Comparison of ENCODE assay signal across 1 cellular context in the genomic region with DNA sequence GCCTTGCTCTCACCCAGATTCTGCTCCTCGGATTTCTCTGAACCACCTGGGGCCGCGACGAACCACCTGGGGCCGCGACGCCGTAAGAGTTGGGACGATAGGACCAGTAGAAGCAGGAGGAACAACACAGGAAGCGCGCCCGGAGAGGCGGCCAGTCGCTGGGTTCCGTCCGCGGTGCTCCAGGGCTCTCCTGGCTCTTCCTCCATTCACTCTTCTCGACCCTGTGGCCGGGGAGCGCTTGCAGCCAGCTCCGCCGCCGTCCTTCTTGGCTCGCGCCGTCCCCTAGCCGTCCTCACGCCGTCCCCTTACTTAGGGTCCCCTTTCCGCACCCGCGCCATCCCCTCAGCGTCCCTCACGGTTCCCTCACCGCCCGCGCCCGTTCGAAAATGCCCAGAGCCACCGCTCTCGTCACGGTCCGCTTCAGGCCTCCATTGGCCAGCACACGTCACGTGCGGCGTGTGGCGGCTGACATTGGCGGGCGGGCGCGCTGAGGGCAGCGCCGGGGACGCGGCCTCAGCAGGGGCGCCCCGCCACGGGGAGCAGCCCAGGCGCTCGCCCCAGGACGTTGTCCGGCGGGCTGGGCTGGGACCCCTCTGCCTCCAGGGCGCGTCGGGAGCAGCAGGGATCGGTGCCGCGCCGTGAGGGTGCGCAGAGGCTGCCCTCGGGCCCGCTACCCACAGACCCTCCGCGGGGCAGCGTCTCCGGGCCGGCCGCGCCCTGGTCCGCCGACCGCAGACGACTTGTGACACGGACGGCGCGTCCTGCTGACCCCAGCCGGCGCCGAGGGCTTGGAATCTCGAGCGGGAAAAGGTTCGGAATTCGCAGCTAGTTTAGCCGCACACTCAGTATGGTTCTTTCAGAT.
TF ChIP-seq lines count a peak whose summit lies in the region.

No MANE protein-coding gene starts in this region.

TF ChIP-seq in K562, 482 proteins besides CTCF, POLR2A, EP300 and RAD21 (continued from another document and continues in another):
- TF ChIP-seq, protein P1, sequence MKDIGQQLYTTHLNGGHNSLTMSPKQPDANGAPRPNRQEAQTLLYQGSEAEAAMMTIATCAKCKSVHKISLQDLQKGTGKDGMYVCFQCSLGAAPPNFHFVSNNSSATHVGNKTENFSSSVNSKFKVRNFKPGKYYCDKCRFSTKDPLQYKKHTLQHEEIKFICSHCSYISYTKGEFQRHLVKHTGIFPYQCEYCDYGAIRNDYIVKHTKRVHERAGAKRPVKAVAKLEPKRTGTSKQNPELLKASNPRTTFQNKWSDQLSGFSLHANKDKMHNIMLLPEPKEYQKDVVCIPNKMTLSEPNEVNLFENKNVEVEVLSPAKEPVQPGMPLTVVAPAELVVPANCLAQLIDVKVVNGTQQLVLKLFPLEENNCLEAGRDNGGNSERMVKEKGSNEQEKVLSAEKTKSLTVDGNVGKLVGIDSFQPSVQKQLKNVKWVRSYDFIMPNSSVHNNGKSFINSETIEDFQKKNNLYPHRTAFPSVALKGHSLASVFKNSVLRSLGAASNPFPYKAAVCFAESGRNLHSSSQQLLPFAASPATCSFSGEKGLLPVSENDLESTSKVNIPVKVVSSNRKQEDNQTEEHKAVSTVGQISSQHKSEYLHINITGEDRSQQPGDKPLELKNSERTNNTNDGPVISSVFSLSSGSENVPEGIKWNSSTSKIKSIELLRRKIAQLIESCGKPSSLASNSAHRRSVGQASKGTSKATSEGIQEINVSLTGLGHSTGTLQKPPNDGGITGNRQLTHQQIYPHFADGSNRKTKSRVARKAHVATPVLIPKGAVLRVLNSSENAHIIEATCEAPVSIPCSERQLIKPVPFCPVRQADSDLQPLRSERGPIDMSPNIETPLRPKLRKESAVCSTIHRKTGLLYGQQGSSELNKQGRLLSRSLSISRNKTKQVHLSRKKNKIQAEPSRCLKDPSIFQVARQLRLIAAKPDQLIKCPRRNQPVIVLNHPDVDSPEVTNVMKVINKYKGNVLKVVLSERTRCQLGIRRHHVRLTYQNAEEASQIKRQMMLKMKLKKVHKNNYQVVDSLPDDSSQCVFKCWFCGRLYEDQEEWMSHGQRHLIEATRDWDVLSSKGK (CRISPR knock-in tag; IDR thresholded peaks at IDR 0.05): no peak
- no peak for TF ChIP-seq RBM17 (IDR thresholded peaks at IDR 0.05; ENCODE audit: borderline replicate concordance, low read depth, low read length)
- TF ChIP-seq MIER1 (IDR thresholded peaks at IDR 0.05; ENCODE audit: low read depth): no peak
- no peak for TF ChIP-seq ZNF644 (tag; IDR thresholded peaks at IDR 0.05; ENCODE audit: low read depth)
- TF ChIP-seq, protein P2, sequence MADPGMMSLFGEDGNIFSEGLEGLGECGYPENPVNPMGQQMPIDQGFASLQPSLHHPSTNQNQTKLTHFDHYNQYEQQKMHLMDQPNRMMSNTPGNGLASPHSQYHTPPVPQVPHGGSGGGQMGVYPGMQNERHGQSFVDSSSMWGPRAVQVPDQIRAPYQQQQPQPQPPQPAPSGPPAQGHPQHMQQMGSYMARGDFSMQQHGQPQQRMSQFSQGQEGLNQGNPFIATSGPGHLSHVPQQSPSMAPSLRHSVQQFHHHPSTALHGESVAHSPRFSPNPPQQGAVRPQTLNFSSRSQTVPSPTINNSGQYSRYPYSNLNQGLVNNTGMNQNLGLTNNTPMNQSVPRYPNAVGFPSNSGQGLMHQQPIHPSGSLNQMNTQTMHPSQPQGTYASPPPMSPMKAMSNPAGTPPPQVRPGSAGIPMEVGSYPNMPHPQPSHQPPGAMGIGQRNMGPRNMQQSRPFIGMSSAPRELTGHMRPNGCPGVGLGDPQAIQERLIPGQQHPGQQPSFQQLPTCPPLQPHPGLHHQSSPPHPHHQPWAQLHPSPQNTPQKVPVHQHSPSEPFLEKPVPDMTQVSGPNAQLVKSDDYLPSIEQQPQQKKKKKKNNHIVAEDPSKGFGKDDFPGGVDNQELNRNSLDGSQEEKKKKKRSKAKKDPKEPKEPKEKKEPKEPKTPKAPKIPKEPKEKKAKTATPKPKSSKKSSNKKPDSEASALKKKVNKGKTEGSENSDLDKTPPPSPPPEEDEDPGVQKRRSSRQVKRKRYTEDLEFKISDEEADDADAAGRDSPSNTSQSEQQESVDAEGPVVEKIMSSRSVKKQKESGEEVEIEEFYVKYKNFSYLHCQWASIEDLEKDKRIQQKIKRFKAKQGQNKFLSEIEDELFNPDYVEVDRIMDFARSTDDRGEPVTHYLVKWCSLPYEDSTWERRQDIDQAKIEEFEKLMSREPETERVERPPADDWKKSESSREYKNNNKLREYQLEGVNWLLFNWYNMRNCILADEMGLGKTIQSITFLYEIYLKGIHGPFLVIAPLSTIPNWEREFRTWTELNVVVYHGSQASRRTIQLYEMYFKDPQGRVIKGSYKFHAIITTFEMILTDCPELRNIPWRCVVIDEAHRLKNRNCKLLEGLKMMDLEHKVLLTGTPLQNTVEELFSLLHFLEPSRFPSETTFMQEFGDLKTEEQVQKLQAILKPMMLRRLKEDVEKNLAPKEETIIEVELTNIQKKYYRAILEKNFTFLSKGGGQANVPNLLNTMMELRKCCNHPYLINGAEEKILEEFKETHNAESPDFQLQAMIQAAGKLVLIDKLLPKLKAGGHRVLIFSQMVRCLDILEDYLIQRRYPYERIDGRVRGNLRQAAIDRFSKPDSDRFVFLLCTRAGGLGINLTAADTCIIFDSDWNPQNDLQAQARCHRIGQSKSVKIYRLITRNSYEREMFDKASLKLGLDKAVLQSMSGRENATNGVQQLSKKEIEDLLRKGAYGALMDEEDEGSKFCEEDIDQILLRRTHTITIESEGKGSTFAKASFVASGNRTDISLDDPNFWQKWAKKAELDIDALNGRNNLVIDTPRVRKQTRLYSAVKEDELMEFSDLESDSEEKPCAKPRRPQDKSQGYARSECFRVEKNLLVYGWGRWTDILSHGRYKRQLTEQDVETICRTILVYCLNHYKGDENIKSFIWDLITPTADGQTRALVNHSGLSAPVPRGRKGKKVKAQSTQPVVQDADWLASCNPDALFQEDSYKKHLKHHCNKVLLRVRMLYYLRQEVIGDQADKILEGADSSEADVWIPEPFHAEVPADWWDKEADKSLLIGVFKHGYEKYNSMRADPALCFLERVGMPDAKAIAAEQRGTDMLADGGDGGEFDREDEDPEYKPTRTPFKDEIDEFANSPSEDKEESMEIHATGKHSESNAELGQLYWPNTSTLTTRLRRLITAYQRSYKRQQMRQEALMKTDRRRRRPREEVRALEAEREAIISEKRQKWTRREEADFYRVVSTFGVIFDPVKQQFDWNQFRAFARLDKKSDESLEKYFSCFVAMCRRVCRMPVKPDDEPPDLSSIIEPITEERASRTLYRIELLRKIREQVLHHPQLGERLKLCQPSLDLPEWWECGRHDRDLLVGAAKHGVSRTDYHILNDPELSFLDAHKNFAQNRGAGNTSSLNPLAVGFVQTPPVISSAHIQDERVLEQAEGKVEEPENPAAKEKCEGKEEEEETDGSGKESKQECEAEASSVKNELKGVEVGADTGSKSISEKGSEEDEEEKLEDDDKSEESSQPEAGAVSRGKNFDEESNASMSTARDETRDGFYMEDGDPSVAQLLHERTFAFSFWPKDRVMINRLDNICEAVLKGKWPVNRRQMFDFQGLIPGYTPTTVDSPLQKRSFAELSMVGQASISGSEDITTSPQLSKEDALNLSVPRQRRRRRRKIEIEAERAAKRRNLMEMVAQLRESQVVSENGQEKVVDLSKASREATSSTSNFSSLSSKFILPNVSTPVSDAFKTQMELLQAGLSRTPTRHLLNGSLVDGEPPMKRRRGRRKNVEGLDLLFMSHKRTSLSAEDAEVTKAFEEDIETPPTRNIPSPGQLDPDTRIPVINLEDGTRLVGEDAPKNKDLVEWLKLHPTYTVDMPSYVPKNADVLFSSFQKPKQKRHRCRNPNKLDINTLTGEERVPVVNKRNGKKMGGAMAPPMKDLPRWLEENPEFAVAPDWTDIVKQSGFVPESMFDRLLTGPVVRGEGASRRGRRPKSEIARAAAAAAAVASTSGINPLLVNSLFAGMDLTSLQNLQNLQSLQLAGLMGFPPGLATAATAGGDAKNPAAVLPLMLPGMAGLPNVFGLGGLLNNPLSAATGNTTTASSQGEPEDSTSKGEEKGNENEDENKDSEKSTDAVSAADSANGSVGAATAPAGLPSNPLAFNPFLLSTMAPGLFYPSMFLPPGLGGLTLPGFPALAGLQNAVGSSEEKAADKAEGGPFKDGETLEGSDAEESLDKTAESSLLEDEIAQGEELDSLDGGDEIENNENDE (IDR thresholded peaks at IDR 0.05; ENCODE audit: low read depth, low read length): no peak
- TF ChIP-seq, protein P3, sequence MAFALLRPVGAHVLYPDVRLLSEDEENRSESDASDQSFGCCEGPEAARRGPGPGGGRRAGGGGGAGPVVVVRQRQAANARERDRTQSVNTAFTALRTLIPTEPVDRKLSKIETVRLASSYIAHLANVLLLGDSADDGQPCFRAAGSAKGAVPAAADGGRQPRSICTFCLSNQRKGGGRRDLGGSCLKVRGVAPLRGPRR (CRISPR knock-in tag; IDR thresholded peaks at IDR 0.05): no peak
- TF ChIP-seq SMC3 (conservative IDR thresholded peaks at IDR 0.05; ENCODE audit: insufficient read depth, low read depth, low read length): no peak
- TF ChIP-seq, protein P4, sequence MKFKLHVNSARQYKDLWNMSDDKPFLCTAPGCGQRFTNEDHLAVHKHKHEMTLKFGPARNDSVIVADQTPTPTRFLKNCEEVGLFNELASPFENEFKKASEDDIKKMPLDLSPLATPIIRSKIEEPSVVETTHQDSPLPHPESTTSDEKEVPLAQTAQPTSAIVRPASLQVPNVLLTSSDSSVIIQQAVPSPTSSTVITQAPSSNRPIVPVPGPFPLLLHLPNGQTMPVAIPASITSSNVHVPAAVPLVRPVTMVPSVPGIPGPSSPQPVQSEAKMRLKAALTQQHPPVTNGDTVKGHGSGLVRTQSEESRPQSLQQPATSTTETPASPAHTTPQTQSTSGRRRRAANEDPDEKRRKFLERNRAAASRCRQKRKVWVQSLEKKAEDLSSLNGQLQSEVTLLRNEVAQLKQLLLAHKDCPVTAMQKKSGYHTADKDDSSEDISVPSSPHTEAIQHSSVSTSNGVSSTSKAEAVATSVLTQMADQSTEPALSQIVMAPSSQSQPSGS (CRISPR knock-in tag; IDR thresholded peaks at IDR 0.05): no peak
- no peak for TF ChIP-seq FOXA1 (IDR thresholded peaks at IDR 0.05; ENCODE audit: borderline replicate concordance)
- TF ChIP-seq XRCC3 (IDR thresholded peaks at IDR 0.05): no peak
- TF ChIP-seq ZNF24 (IDR thresholded peaks at IDR 0.05): no peak
- TF ChIP-seq PYGO2 (tag; IDR thresholded peaks at IDR 0.05): no peak
- TF ChIP-seq HEY1 (CRISPR knock-in tag; IDR thresholded peaks at IDR 0.05; ENCODE audit: borderline replicate concordance): no peak
- TF ChIP-seq, protein P5, sequence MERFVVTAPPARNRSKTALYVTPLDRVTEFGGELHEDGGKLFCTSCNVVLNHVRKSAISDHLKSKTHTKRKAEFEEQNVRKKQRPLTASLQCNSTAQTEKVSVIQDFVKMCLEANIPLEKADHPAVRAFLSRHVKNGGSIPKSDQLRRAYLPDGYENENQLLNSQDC (CRISPR knock-in tag; IDR thresholded peaks at IDR 0.05): no peak
- TF ChIP-seq ZNF197 (CRISPR knock-in tag; IDR thresholded peaks at IDR 0.05; ENCODE audit: low read depth): no peak
- no peak for TF ChIP-seq ZNF707 (CRISPR knock-in tag; conservative IDR thresholded peaks at IDR 0.05)
- TF ChIP-seq HNRNPUL1 (IDR thresholded peaks at IDR 0.05; ENCODE audit: low read length): no peak
- peak; percentile 46; the same call in 1 of the 2 replicates for TF ChIP-seq ZNF584 (CRISPR knock-in tag; IDR thresholded peaks at IDR 0.05; ENCODE audit: low read depth)
- 0 out of 2 replicates have a peak, but pooled peaks have one; percentile 34 for TF ChIP-seq ERF (CRISPR knock-in tag; IDR thresholded peaks at IDR 0.05)
- TF ChIP-seq, protein P6, sequence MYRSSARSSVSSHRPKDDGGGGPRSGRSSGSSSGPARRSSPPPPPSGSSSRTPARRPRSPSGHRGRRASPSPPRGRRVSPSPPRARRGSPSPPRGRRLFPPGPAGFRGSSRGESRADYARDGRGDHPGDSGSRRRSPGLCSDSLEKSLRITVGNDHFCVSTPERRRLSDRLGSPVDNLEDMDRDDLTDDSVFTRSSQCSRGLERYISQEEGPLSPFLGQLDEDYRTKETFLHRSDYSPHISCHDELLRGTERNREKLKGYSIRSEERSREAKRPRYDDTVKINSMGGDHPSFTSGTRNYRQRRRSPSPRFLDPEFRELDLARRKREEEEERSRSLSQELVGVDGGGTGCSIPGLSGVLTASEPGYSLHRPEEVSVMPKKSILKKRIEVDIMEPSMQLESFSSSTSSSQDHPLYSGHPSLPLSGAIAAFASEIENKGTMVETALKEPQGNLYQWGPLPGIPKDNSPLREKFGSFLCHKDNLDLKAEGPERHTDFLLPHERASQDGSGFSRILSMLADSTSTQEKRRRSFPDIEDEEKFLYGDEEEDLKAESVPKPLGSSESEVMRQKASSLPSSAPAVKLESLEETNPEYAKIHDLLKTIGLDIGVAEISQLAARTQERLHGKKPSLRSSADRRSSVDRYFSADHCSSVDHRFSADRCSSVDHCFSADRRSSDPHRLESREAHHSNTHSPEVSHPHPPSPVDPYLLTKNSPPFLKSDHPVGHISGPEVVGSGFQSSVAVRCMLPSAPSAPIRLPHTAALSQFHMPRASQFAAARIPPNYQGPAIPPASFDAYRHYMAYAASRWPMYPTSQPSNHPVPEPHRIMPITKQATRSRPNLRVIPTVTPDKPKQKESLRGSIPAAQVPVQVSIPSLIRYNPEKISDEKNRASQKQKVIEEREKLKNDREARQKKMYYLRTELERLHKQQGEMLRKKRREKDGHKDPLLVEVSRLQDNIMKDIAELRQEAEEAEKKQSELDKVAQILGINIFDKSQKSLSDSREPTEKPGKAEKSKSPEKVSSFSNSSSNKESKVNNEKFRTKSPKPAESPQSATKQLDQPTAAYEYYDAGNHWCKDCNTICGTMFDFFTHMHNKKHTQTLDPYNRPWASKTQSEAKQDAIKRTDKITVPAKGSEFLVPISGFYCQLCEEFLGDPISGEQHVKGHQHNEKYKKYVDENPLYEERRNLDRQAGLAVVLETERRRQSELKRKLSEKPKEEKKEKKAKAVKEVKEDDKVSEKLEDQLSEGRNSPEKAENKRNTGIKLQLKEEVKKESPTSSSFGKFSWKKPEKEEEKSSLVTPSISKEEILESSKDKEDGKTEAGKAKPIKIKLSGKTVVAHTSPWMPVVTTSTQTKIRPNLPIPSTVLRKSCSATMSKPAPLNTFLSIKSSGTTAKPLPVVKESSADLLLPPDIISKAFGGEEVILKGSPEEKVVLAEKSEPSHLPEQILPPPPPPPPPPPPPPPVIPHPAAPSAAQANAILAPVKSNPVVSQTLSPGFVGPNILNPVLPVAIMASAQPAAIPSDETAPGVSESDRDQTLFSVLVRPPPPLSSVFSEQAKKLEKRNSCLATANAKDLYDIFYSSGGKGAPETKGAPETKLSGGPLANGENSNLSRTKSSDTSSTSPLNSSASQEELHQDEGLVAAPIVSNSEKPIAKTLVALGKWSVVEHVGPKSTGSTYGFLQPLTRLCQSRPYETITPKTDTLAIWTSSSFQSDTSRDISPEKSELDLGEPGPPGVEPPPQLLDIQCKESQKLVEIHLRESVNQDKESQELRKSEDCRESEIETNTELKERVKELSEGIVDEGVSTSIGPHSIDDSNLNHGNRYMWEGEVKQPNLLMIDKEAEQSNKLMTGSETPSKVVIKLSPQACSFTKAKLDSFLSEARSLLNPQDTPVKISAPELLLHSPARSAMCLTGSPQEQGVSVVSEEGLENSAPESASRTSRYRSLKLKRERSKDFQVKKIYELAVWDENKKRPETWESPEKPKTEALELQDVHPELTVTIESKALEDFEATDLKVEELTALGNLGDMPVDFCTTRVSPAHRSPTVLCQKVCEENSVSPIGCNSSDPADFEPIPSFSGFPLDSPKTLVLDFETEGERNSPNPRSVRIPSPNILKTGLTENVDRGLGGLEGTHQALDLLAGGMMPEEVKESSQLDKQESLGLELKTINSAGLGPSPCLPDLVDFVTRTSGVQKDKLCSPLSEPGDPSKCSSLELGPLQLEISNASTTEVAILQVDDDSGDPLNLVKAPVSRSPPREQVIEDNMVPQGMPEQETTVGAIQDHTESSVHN (IDR thresholded peaks at IDR 0.05; ENCODE audit: borderline replicate concordance in 1 of 2, low read depth in 1 of 2): no peak
- no peak for TF ChIP-seq MCM2 (IDR thresholded peaks at IDR 0.05; ENCODE audit: low read depth)
